In the genomic region with DNA sequence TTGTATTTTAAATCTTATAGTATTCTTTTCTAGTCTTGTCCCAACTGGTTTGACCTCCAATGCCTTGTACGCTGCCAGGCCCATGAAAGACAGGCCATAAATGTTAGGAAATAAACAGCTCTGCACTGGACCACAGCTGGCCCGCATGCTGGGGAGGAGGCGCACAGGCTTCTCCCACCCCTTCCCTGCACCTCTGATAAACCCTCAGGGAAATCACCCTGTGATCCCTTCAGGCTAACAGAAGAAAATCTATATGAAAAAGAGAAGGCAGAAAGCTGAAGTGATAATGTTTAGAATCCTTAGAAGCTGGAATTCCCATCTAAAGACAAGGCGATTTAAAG, we compare ENCODE assay signal across 23 cellular contexts. TPM values are rescaled to one million over a fixed set of nuclear protein-coding genes. Genes with fewer than 3 reads are reported as not detected.
A peak's percentile ranks its signal among the peaks of the same experiment; 100 is the strongest.
DNase-seq lines count a peak whose midpoint lies in the region; ATAC-seq, FAIRE-seq and TF ChIP-seq lines count a peak whose summit lies in the region.
"Had no signal": no experiment of that assay in that cellular context is flagged by ENCODE, and none has a peak within 500 bp of the region (broad histone marks: within the 10 kb centered on the region; RNA-seq: fewer than 3 reads in every experiment).

No MANE protein-coding gene starts in this region.

- BruUV-seq in HepG2 (replicated peaks; lab: Mats Ljungman, UMichigan) = no TSS peak

- H3K4me2 ChIP-seq in HepG2 (ENCODE audit: low read depth, low read length) (peak overlapping the region; percentile 52), mesenchymal stem cell (ENCODE audit: low read length, poor library complexity, severe bottlenecking) (no peak overlapping the region)
- H3K4me2 ChIP-seq: KMS-11, PC-9 had no signal

- H2BK120ac ChIP-seq in mesenchymal stem cell (ENCODE audit: low read depth, low read length) = peak overlapping the region; percentile 27

- POLR2A ChIA-PET in HepG2 (lab: Yijun Ruan, JAX) = interaction anchor here (0.8 to 1.3 kb wide), 2 partner anchors 41 to 55 kb away, joined by 3 to 4 read pairs; a partner anchor contains a TSS

- H2BK12ac ChIP-seq in mesenchymal stem cell (ENCODE audit: low read length in 2 of 2) = peak overlapping the region in 1 of 2 experiments; percentile 23

- DNase-seq in HepG2 (ENCODE audit: low spot score) = no peak
- DNase-seq in right lobe of liver = no peak
- peak; percentile 13 for DNase-seq in WERI-Rb-1
- DNase-seq in mesenchymal stem cell = no peak
- no peak for DNase-seq in NCI-H2196 treated with DMSO at 0.1 percent for 48 hours (lab: John Stamatoyannopoulos, UW; ENCODE audit: unreplicated experiment)
- no peak for DNase-seq in cerebellar nuclear complex (lab: John Stamatoyannopoulos, UW)
- DNase-seq in AG20443 (ENCODE audit: low spot score) = no peak
- DNase-seq: BE2C; CD8-positive, alpha-beta memory T cell; esophagus squamous epithelium; foreskin melanocyte; GOT3; NCI-H1436 treated with DMSO at 0.1 percent for 48 hours; NCI-H510A treated with DMSO at 0.1 percent for 48 hours; NK-92 treated with Interleukin-12 subunit alpha and Interleukin-12 subunit beta, amount 100 ng/mL, for 24 hours; PC-9; stimulated activated CD4-positive, alpha-beta T cell treated with anti-CD3 and anti-CD28 coated beads, Interleukin-1b, Interleukin-23, amount 100 ng/mL, for 48 hours; T-helper 9 cell; transverse colon had no signal

- H3K79me2 ChIP-seq in HepG2 (ENCODE audit: insufficient read depth, low read length) = no peaks in the 10 kb centered on the region

- H4K8ac ChIP-seq in mesenchymal stem cell (ENCODE audit: low read length) = peak overlapping the region; percentile 7

- H3K9me3 ChIP-seq in HepG2 (ENCODE audit: low read length) (no peaks in the 10 kb centered on the region), right lobe of liver (no peaks in the 10 kb centered on the region), WERI-Rb-1 (ENCODE audit: severe bottlenecking) (no peaks in the 10 kb centered on the region), mesenchymal stem cell (ENCODE audit: control insufficient read depth, low read length) (no peaks in the 10 kb centered on the region)
- H3K9me3 ChIP-seq: BE2C, esophagus squamous epithelium, transverse colon had no signal

- H3K4me1 ChIP-seq in HepG2 (ENCODE audit: insufficient read depth, low read length) (peaks cover 62% of the 10 kb centered on the region), right lobe of liver (no peaks in the 10 kb centered on the region), mesenchymal stem cell (ENCODE audit: control insufficient read depth, insufficient read depth, low read depth, low read length) (no peaks in the 10 kb centered on the region)
- H3K4me1 ChIP-seq: BE2C, esophagus squamous epithelium, transverse colon had no signal

- no peak for FAIRE-seq in HepG2 (lab: Jason Lieb, UNC)
- FAIRE-seq: endometrium had no signal

- TF ChIP-seq EP300 in HepG2 (IDR thresholded peaks at IDR 0.05; ENCODE audit: low read depth in 2 of 2, low read length in 2 of 2) (no peak), HepG2 (CRISPR knock-in tag; IDR thresholded peaks at IDR 0.05; ENCODE audit: borderline replicate concordance) (no peak)

- H2BK15ac ChIP-seq in mesenchymal stem cell (ENCODE audit: low read depth, poor library complexity, severe bottlenecking) = no peak overlapping the region

- no peak overlapping the region for H3K9ac ChIP-seq in HepG2 (ENCODE audit: insufficient read depth, low read depth, low read length)
- H3K9ac ChIP-seq in mesenchymal stem cell (ENCODE audit: low read length) = no peak overlapping the region
- H3K9ac ChIP-seq: KMS-11 had no signal

- ATAC-seq in HepG2 (peak; percentile 89), right lobe of liver (no peak), HG03432 (IDR thresholded peaks at IDR 0.05; ENCODE audit: unreplicated experiment) (no peak)
- ATAC-seq: activated T-helper 17 cell treated with anti-CD3 and anti-CD28 coated beads, Interleukin-2, amount 50 U/mL, for 72 hours had no signal

- no peak overlapping the region for H3K4ac ChIP-seq in mesenchymal stem cell (ENCODE audit: low read depth in 1 of 2, low read length in 2 of 2)

- no peak overlapping the region for H2AK5ac ChIP-seq in mesenchymal stem cell (ENCODE audit: low read length, severe bottlenecking)

- H3K14ac ChIP-seq in mesenchymal stem cell (ENCODE audit: low read length in 2 of 2) = no peak overlapping the region

- H2AFZ ChIP-seq in HepG2 (ENCODE audit: low read length) = peak overlapping the region; percentile 28
- no peak overlapping the region for H2AFZ ChIP-seq in mesenchymal stem cell (ENCODE audit: low read depth, low read length)
- H2AFZ ChIP-seq: PC-9 had no signal

- in situ Hi-C loops in HepG2 (cut with HindIII; ENCODE audit: extremely low pct_ligation_motif_present, low pct_unique_long_range_greater_than_20kb) = no loop called here

- H4K20me1 ChIP-seq in HepG2 (ENCODE audit: insufficient read depth, low read length) = no peaks in the 10 kb centered on the region

- peak overlapping the region in 1 of 3 experiments; percentile 28; a peak in 2 of 6 replicates for H3K4me3 ChIP-seq in HepG2 (replicated peaks in 1 of 3; ENCODE audit: insufficient read depth in 1 of 3, low read depth in 2 of 3, low read length in 3 of 3)
- no peak overlapping the region for H3K4me3 ChIP-seq in right lobe of liver
- H3K4me3 ChIP-seq in WERI-Rb-1 (ENCODE audit: low read depth, low read length) = no peak overlapping the region
- no peak overlapping the region for H3K4me3 ChIP-seq in mesenchymal stem cell (ENCODE audit: insufficient read depth in 1 of 2, low read depth in 1 of 2, low read length in 2 of 2)
- H3K4me3 ChIP-seq: esophagus squamous epithelium, PC-9, transverse colon had no signal

- intact Hi-C loops in HepG2 (cut with micrococcal nuclease; ENCODE audit: unreplicated experiment) = loop anchor here (5.0 kb wide), 2 partner anchors 41 to 56 kb away; a partner anchor contains a TSS
- intact Hi-C loops in right lobe of liver (cut with DNase I) = no loop called here

- H3K36me3 ChIP-seq in HepG2 (replicated peaks in 1 of 2; ENCODE audit: control insufficient read depth in 1 of 2, insufficient read depth in 2 of 2, low read length in 2 of 2) (no peaks in the 10 kb centered on the region), right lobe of liver (no peaks in the 10 kb centered on the region), WERI-Rb-1 (no peaks in the 10 kb centered on the region), mesenchymal stem cell (ENCODE audit: control insufficient read depth in 1 of 2, insufficient read depth in 2 of 2, low read depth in 1 of 2, low read length in 2 of 2) (no peaks in the 10 kb centered on the region)
- H3K36me3 ChIP-seq: BE2C, esophagus squamous epithelium, transverse colon had no signal

- H3K27me3 ChIP-seq in HepG2 (ENCODE audit: control insufficient read depth in 1 of 2, insufficient read depth in 2 of 2, low read length in 2 of 2) (no peaks in the 10 kb centered on the region), right lobe of liver (no peaks in the 10 kb centered on the region), WERI-Rb-1 (ENCODE audit: insufficient read depth, low read depth, severe bottlenecking) (no peaks in the 10 kb centered on the region), mesenchymal stem cell (ENCODE audit: control insufficient read depth in 1 of 2, insufficient read depth in 1 of 2, low read length in 2 of 2) (no peaks in the 10 kb centered on the region)
- H3K27me3 ChIP-seq: BE2C, esophagus squamous epithelium, transverse colon had no signal

- no peak overlapping the region for H2BK5ac ChIP-seq in mesenchymal stem cell (ENCODE audit: low read depth, low read length, poor library complexity, severe bottlenecking)

- H3K23ac ChIP-seq in mesenchymal stem cell (ENCODE audit: low read length in 2 of 2) = no peak overlapping the region

- H3K79me1 ChIP-seq in mesenchymal stem cell (replicated peaks; ENCODE audit: low read length, poor library complexity, severe bottlenecking) = no peaks in the 10 kb centered on the region

- no peak overlapping the region for H3K18ac ChIP-seq in mesenchymal stem cell (ENCODE audit: low read depth in 1 of 2, low read length in 2 of 2)

- TF ChIP-seq RAD21 in HepG2 (CRISPR knock-in tag; IDR thresholded peaks at IDR 0.05) = no peak

- no peak overlapping the region for H4K91ac ChIP-seq in mesenchymal stem cell (ENCODE audit: low read length)

- H3K27ac ChIP-seq in HepG2 (ENCODE audit: extremely low read length, insufficient read depth, low read length) = no peak overlapping the region
- H3K27ac ChIP-seq in right lobe of liver = no peak overlapping the region
- no peak overlapping the region for H3K27ac ChIP-seq in WERI-Rb-1
- H3K27ac ChIP-seq in mesenchymal stem cell (ENCODE audit: low read length, poor library complexity, severe bottlenecking) = no peak overlapping the region
- H3K27ac ChIP-seq: esophagus squamous epithelium, KMS-11, PC-9, transverse colon had no signal

- TF ChIP-seq POLR2A in HepG2 (IDR thresholded peaks at IDR 0.05; ENCODE audit: insufficient read depth in 1 of 2, low read depth in 2 of 2, low read length in 2 of 2) (no peak), right lobe of liver (IDR thresholded peaks at IDR 0.05) (no peak)

- CTCF ChIA-PET in HepG2 (lab: Yijun Ruan, JAX; ENCODE audit: low intra/inter-chr PET ratio, low total read pairs) = no interaction called here

- WGBS in HepG2 (ENCODE audit: low lambda C conversion rate) = 4% methylated on average over 4 of the region's 4 CpGs
- WGBS in right lobe of liver (ENCODE audit: insufficient coverage, low coverage, low lambda C conversion rate, missing lambda C conversion rate) = 90% methylated on average over 4 of the region's 4 CpGs
- 68% methylated on average over 4 of the region's 4 CpGs for WGBS in mesenchymal stem cell

- TF ChIP-seq CTCF in HepG2 (CRISPR knock-in tag; IDR thresholded peaks at IDR 0.05) (no peak), right lobe of liver (IDR thresholded peaks at IDR 0.05) (no peak), WERI-Rb-1 (IDR thresholded peaks at IDR 0.05; ENCODE audit: low read depth, low read length) (no peak)

RNA-seq across cellular contexts. Expression of a gene that starts 41.5 kb away (rescaled TPM):
- total RNA-seq in HepG2 (2016; rRNA removed; fragmentation: Illumina TruSeq; extraction: Trizol) (3.4 and 6.2 TPM in 2 replicates), right lobe of liver (under 1 TPM in 5 of 6 experiments, not detected in 1; 0.04 to 0.20 (median 0.17) TPM)
- total RNA-seq in HepG2 (2016; cell fraction: cytosol; rRNA removed; fragmentation: Illumina TruSeq; extraction: Trizol; ENCODE audit: low read depth) = 0.44 and 0.81 TPM in 2 replicates
- 3.4 and 6.0 TPM in 2 replicates for total RNA-seq in HepG2 (2016; cell fraction: insoluble cytoplasmic fraction; rRNA removed; fragmentation: Illumina TruSeq; extraction: Trizol)
- total RNA-seq in HepG2 (2016; cell fraction: membrane; rRNA removed; fragmentation: Illumina TruSeq; extraction: Trizol) = 2.0 and 2.2 TPM in 2 replicates
- total RNA-seq in HepG2 (2016; cell fraction: nucleus; rRNA removed; fragmentation: Illumina TruSeq; extraction: Trizol) = 9.4 and 12.5 TPM in 2 replicates
- 2.4 and 3.3 TPM in 2 replicates for polyA plus RNA-seq in HepG2 (2011; rRNA removed)
- polyA plus RNA-seq in HepG2 (2011; cell fraction: cytosol; rRNA removed) = 2.5 and 3.3 TPM in 2 replicates
- polyA plus RNA-seq in HepG2 (2011; cell fraction: nucleus; rRNA removed) = 4.9 and 8.5 TPM in 2 replicates
- polyA plus RNA-seq in HepG2 (2012) = 0.56 and 1.7 TPM in 2 replicates
- polyA plus RNA-seq in HepG2 (2016; cell fraction: cytosol; fragmentation: Illumina TruSeq; extraction: Trizol; ENCODE audit: low read depth) = 0.26 and 0.44 TPM in 2 replicates
- polyA plus RNA-seq in HepG2 (2016; cell fraction: insoluble cytoplasmic fraction; fragmentation: Illumina TruSeq; extraction: Trizol; ENCODE audit: low read depth) = 3.1 and 3.2 TPM in 2 replicates
- polyA plus RNA-seq in HepG2 (2016; cell fraction: membrane; fragmentation: Illumina TruSeq; extraction: Trizol; ENCODE audit: low read depth) = 0.97 and 1.1 TPM in 2 replicates
- 11.0 and 13.1 TPM in 2 replicates for polyA plus RNA-seq in HepG2 (2016; cell fraction: nucleus; fragmentation: Illumina TruSeq; extraction: Trizol; ENCODE audit: insufficient read depth, low read depth)
- polyA minus RNA-seq in HepG2 (2011; rRNA and poly(A)+ RNA removed; ENCODE audit: low replicate concordance) = 4.2 TPM in 1 of 2 replicates, not detected in the other
- 2.5 and 3.3 TPM in 2 replicates for polyA minus RNA-seq in HepG2 (2011; cell fraction: cytosol; rRNA and poly(A)+ RNA removed)
- polyA minus RNA-seq in HepG2 (2011; cell fraction: nucleus; rRNA and poly(A)+ RNA removed) = 7.1 and 11.3 TPM in 2 replicates
- polyA plus RNA-seq in mesenchymal stem cell (2013, experiment 1 of 2) = 2.2 TPM
- polyA plus RNA-seq in mesenchymal stem cell (2013, experiment 2 of 2) = 2.3 TPM

RNA-seq across cellular contexts. Expression of a gene that starts 55.5 kb away (rescaled TPM):
- total RNA-seq in HepG2 (2016; rRNA removed; fragmentation: Illumina TruSeq; extraction: Trizol) (35.8 and 44.3 TPM in 2 replicates), right lobe of liver (10 to 100 TPM in 5 of 6 experiments, 1 to 10 TPM in 1; 9.6 to 17.1 (median 11.3) TPM)
- 6.4 and 7.5 TPM in 2 replicates for total RNA-seq in HepG2 (2016; cell fraction: cytosol; rRNA removed; fragmentation: Illumina TruSeq; extraction: Trizol; ENCODE audit: low read depth)
- total RNA-seq in HepG2 (2016; cell fraction: insoluble cytoplasmic fraction; rRNA removed; fragmentation: Illumina TruSeq; extraction: Trizol) = 36.8 and 49.9 TPM in 2 replicates
- total RNA-seq in HepG2 (2016; cell fraction: membrane; rRNA removed; fragmentation: Illumina TruSeq; extraction: Trizol) = 22.1 and 23.2 TPM in 2 replicates
- 36.7 and 39.0 TPM in 2 replicates for total RNA-seq in HepG2 (2016; cell fraction: nucleus; rRNA removed; fragmentation: Illumina TruSeq; extraction: Trizol)
- 17.3 and 25.6 TPM in 2 replicates for polyA plus RNA-seq in HepG2 (2011; rRNA removed)
- polyA plus RNA-seq in HepG2 (2011; cell fraction: cytosol; rRNA removed) = 14.6 and 16.8 TPM in 2 replicates
- 13.5 and 15.7 TPM in 2 replicates for polyA plus RNA-seq in HepG2 (2011; cell fraction: nucleus; rRNA removed)
- polyA plus RNA-seq in HepG2 (2012) = 16.8 and 18.5 TPM in 2 replicates
- polyA plus RNA-seq in HepG2 (2016; cell fraction: cytosol; fragmentation: Illumina TruSeq; extraction: Trizol; ENCODE audit: low read depth) = 8.7 and 10.5 TPM in 2 replicates
- 48.1 and 51.6 TPM in 2 replicates for polyA plus RNA-seq in HepG2 (2016; cell fraction: insoluble cytoplasmic fraction; fragmentation: Illumina TruSeq; extraction: Trizol; ENCODE audit: low read depth)
- polyA plus RNA-seq in HepG2 (2016; cell fraction: membrane; fragmentation: Illumina TruSeq; extraction: Trizol; ENCODE audit: low read depth) = 21.2 and 22.4 TPM in 2 replicates
- 45.6 and 47.3 TPM in 2 replicates for polyA plus RNA-seq in HepG2 (2016; cell fraction: nucleus; fragmentation: Illumina TruSeq; extraction: Trizol; ENCODE audit: insufficient read depth, low read depth)
- 28.6 and 45.4 TPM in 2 replicates for polyA minus RNA-seq in HepG2 (2011; rRNA and poly(A)+ RNA removed; ENCODE audit: low replicate concordance)
- polyA minus RNA-seq in HepG2 (2011; cell fraction: cytosol; rRNA and poly(A)+ RNA removed) = 16.8 and 22.4 TPM in 2 replicates
- polyA minus RNA-seq in HepG2 (2011; cell fraction: nucleus; rRNA and poly(A)+ RNA removed) = 74.5 and 82.7 TPM in 2 replicates
- polyA plus RNA-seq in mesenchymal stem cell (2013, experiment 1 of 2) = 32.4 TPM
- polyA plus RNA-seq in mesenchymal stem cell (2013, experiment 2 of 2) = 34.3 TPM
